ENCODE assay signal across 8 cellular contexts in the genomic region with DNA sequence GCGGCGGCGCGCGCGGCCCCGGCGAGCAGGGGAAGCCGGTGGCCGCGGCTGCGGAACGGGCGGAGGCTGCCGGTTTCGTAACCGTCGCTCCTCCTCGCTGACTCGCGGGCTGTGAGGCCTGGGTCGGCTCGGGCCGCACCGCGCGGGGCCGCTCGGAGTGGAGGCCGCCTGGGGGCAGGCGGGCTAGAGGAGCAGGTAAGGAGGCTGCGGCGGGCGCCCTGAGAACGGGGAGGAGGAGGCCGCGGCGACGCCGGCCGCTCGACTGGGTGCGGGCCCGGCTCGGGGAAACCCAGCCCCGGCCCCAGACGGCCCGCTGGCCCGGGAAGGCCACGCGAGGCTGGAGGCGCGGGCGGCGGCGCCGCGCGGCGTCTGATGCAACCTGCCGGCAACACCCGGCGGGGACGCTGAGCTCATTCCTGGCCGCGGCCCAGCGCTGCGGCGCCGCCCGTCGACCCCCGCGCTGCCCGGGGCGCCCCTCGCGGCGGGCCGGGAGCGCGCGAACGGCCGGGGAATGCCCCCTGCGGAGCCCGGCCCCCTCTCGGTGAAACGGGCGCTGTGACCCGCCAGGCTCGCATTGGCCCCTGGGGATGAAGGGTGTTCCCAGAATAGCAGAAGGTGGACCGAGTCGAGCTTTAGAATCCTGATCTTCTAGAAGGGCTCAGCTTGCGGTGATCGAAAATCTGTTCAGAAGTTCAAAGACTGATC. TPM values are rescaled to one million over a fixed set of nuclear protein-coding genes. Genes with fewer than 3 reads are reported as not detected.
A peak's percentile ranks its signal among the peaks of the same experiment; 100 is the strongest.
DNase-seq lines count a peak whose midpoint lies in the region; ATAC-seq and TF ChIP-seq lines count a peak whose summit lies in the region.

Gene CEBPG, plus strand, starts transcription at position 9 of the 705 bp plus-strand sequence. CDS start 5,531 bp downstream, outside the sequence.

- peak within 1 kb of the TSS; percentile 85 for H3K4me3 ChIP-seq in GM23338

- no peaks in the 10 kb centered on the region for H3K9me3 Mint-ChIP-seq in GM23338

- H3K4me1 ChIP-seq in GM23338 (ENCODE audit: insufficient read depth): peaks cover 41% of the 10 kb centered on the region

- ATAC-seq in GM23338: peak; percentile 27

- peaks cover 8% of the 10 kb centered on the region for H3F3A ChIP-seq in GM23338 (replicated peaks; ENCODE audit: low read depth)

- H3K27ac Mint-ChIP-seq in GM23338: peak within 1 kb of the TSS; percentile 84

- H4K20me1 ChIP-seq in GM23338 (replicated peaks; ENCODE audit: insufficient read depth): peaks cover 47% of the 10 kb centered on the region

- H3K27me3 ChIP-seq in GM23338 (ENCODE audit: insufficient read depth) (no peaks in the 10 kb centered on the region; the same call in 1 of the 2 replicates), layer of hippocampus (ENCODE audit: control insufficient read depth, insufficient read depth, low read length) (no peaks in the 10 kb centered on the region)

- DNase-seq in NCI-H510A treated with DMSO at 0.1 percent for 48 hours (lab: John Stamatoyannopoulos, UW): peak; percentile 68
- no peak for DNase-seq in NCI-H510A (lab: John Stamatoyannopoulos, UW)
- peak; percentile 63 for DNase-seq in GM23338 (ENCODE audit: low spot score)
- DNase-seq in T-helper 9 cell: peak; percentile 56
- no peak for DNase-seq in cerebellum (ENCODE audit: low spot score)
- DNase-seq in stimulated activated CD4-positive, alpha-beta T cell treated with anti-CD3 and anti-CD28 coated beads, Interleukin-4, amount 100 ng/mL, for 48 hours (ENCODE audit: low read depth in 2 of 2): peak; percentile 27 to 40

- peaks cover 48% of the 10 kb centered on the region for H3K79me2 ChIP-seq in GM23338 (replicated peaks; ENCODE audit: insufficient read depth)

- peaks cover 5% of the 10 kb centered on the region for H3K27me3 Mint-ChIP-seq in GM23338 (ENCODE audit: insufficient read depth, low read depth, poor library complexity)

- H3K27ac ChIP-seq in GM23338 (ENCODE audit: low read depth) (peak within 1 kb of the TSS; percentile 88; the same call in 1 of the 2 replicates), KOPT-K1 (ENCODE audit: low read depth, low read length, poor library complexity, severe bottlenecking) (peak within 1 kb of the TSS; percentile 81), layer of hippocampus (ENCODE audit: low read depth, low read length) (peak within 1 kb of the TSS; percentile 88)

- TF ChIP-seq CTCF in GM23338 (conservative IDR thresholded peaks at IDR 0.05; ENCODE audit: low read depth in 2 of 2): 0 out of 4 replicates have a peak, but pooled peaks of 1 of the 2 experiments have one; percentile 24

- peak within 1 kb of the TSS; percentile 96 for H2AFZ ChIP-seq in GM23338

- peak within 1 kb of the TSS; percentile 90 for H3K4me3 Mint-ChIP-seq in GM23338

- peaks cover 7% of the 10 kb centered on the region; the same call in 2 of the 3 replicates for H3K36me3 Mint-ChIP-seq in GM23338 (ENCODE audit: low read depth)

- no peaks in the 10 kb centered on the region for H3K9me2 ChIP-seq in GM23338 (ENCODE audit: insufficient read depth)

- no peaks in the 10 kb centered on the region for H3K36me3 ChIP-seq in GM23338 (ENCODE audit: insufficient read depth)
- H3K36me3 ChIP-seq in KOPT-K1 (ENCODE audit: insufficient read depth, low read length): no peaks in the 10 kb centered on the region

- peak within 1 kb of the TSS; percentile 93 for H3K4me2 ChIP-seq in GM23338

- H3K9me3 ChIP-seq in KOPT-K1 (ENCODE audit: insufficient read depth, low read length, poor library complexity, severe bottlenecking): no peaks in the 10 kb centered on the region

- peaks cover 45% of the 10 kb centered on the region for H3K4me1 Mint-ChIP-seq in GM23338

TF ChIP-seq in GM23338, 12 proteins besides CTCF, POLR2A, EP300 and RAD21:
- TF ChIP-seq POLR2AphosphoS5 (IDR thresholded peaks at IDR 0.05; ENCODE audit: low read depth): peak; percentile 73
- no peak for TF ChIP-seq ETS1 (IDR thresholded peaks at IDR 0.05)

RNA-seq across cellular contexts. Expression of gene CEBPG, which starts in this region (rescaled TPM):
- total RNA-seq in GM23338 (2014; rRNA removed; shearing (Covaris generic)): 45.1 and 50.2 TPM in 2 replicates
- polyA plus RNA-seq in GM23338 (2016; fragmentation: Nextera tagmentation; extraction: Ambion mirVana): 20.9 and 25.9 TPM in 2 replicates
- 38.3 TPM for total RNA-seq in cerebellum

Comparison
In these comparisons a context has a peak if more than half of its experiments do, and no peak if none do; other contexts are left out.
1. DNase-seq: peak in NCI-H510A treated with DMSO at 0.1 percent for 48 hours (single experiment), GM23338 (single experiment), T-helper 9 cell (single experiment) and stimulated activated CD4-positive, alpha-beta T cell treated with anti-CD3 and anti-CD28 coated beads, Interleukin-4, amount 100 ng/mL, for 48 hours (2 of 2); none in NCI-H510A (single experiment) and cerebellum (single experiment).
2. Peak in every context shown above with its lines, with median percentiles within 50 percentile points of each other: H3K27ac ChIP-seq.